ENCODE assay signal across 1 cellular context in genomic region chr16:50185005-50185505, GRCh38.
A peak's percentile ranks its signal among the peaks of the same experiment; 100 is the strongest.
TF ChIP-seq lines count a peak whose summit lies in the region.

No MANE protein-coding gene starts in this region.

TF ChIP-seq in HepG2, 621 proteins besides CTCF, POLR2A, EP300 and RAD21 (continued from another document):
- TF ChIP-seq ZBTB39 (CRISPR knock-in tag; IDR thresholded peaks at IDR 0.05) = peak; percentile 53; the same call in 1 of the 2 replicates
- TF ChIP-seq POGZ (CRISPR knock-in tag; IDR thresholded peaks at IDR 0.05) = peak; percentile 34; the same call in 1 of the 2 replicates
- no peak for TF ChIP-seq ZNF33A (CRISPR knock-in tag; IDR thresholded peaks at IDR 0.05; ENCODE audit: borderline replicate concordance)
- no peak for TF ChIP-seq REPIN1 (CRISPR knock-in tag; IDR thresholded peaks at IDR 0.05; ENCODE audit: borderline replicate concordance, low read depth)
- TF ChIP-seq SMAD1 (CRISPR knock-in tag; IDR thresholded peaks at IDR 0.05; ENCODE audit: borderline replicate concordance, low read depth) = no peak
- peak; percentile 18 for TF ChIP-seq TEAD3 (CRISPR knock-in tag; optimal IDR thresholded peaks at IDR 0.05; ENCODE audit: borderline replicate concordance)
- peak; percentile 52; the same call in 1 of the 2 replicates for TF ChIP-seq ARID5B (CRISPR knock-in tag; IDR thresholded peaks at IDR 0.05)
- TF ChIP-seq FOXO1 (CRISPR knock-in tag; IDR thresholded peaks at IDR 0.05) = no peak
- no peak for TF ChIP-seq ZNF776 (CRISPR knock-in tag; IDR thresholded peaks at IDR 0.05)
- peak; percentile 34; the same call in 1 of the 2 replicates for TF ChIP-seq NCOR1 (IDR thresholded peaks at IDR 0.05; ENCODE audit: borderline replicate concordance, low read length)
- TF ChIP-seq ZBTB14 (CRISPR knock-in tag; IDR thresholded peaks at IDR 0.05) = no peak
- TF ChIP-seq ELF3 (CRISPR knock-in tag; IDR thresholded peaks at IDR 0.05) = peak; percentile 14; the same call in 1 of the 2 replicates
